In genomic region chr12:113835433-113835832, GRCh38 we compare ENCODE assay signal across 15 cellular contexts.
DNase-seq lines count a peak whose midpoint lies in the region; ATAC-seq and TF ChIP-seq lines count a peak whose summit lies in the region.
"Had no signal": no experiment of that assay in that cellular context is flagged by ENCODE, and none has a peak within 500 bp of the region (broad histone marks: within the 10 kb centered on the region; RNA-seq: fewer than 3 reads in every experiment).

No MANE protein-coding gene starts in this region.

- peak; percentile 13 for ATAC-seq in stimulated activated naive CD8-positive, alpha-beta T cell treated with anti-CD3 and anti-CD28 coated beads, Interleukin-15, amount 100 ng/mL, for 72 hours
- no peak for ATAC-seq in stimulated activated naive CD8-positive, alpha-beta T cell treated with anti-CD3 and anti-CD28 coated beads, Interleukin-15, Interleukin-2, amounts not matched to agents 100 U/mL and 50 U/mL, for 24 hours
- ATAC-seq: A549; CD8-positive, alpha-beta T cell had no signal

- WGBS in ectodermal cell, 2 experiments = 89 to 92% methylated on average over 16 of the region's 16 CpGs

- H3K9ac ChIP-seq in neural progenitor cell = no peak overlapping the region

- no peak for TF ChIP-seq CTCF in neural progenitor cell (IDR thresholded peaks at IDR 0.05)

- no peak overlapping the region for H3K4me3 ChIP-seq in ectodermal cell (ENCODE audit: insufficient read depth, low read depth, low read length)
- H3K4me3 ChIP-seq in neural progenitor cell = no peak overlapping the region
- H3K4me3 ChIP-seq: A549, HAP-1 had no signal

- H3K4me1 ChIP-seq in ectodermal cell (ENCODE audit: control insufficient read depth, insufficient read depth, low read length) = peaks cover 27% of the 10 kb centered on the region
- peaks cover 25% of the 10 kb centered on the region for H3K4me1 ChIP-seq in neural progenitor cell
- H3K4me1 ChIP-seq: A549 had no signal

- H3K4me2 ChIP-seq in neural progenitor cell = peak overlapping the region; percentile 45
- H3K4me2 ChIP-seq: A549 had no signal

- H4K20me1 ChIP-seq in neural progenitor cell (ENCODE audit: low read depth) = peaks cover 3% of the 10 kb centered on the region

- H3K27me3 Mint-ChIP-seq in stimulated activated naive CD8-positive, alpha-beta T cell treated with anti-CD3 and anti-CD28 coated beads, Interleukin-15, amount 100 ng/mL, for 72 hours = no peaks in the 10 kb centered on the region
- H3K27me3 Mint-ChIP-seq in neural progenitor cell (ENCODE audit: insufficient read depth, low read depth) = peaks cover 9% of the 10 kb centered on the region

- DNase-seq in stimulated activated naive CD8-positive, alpha-beta T cell treated with anti-CD3 and anti-CD28 coated beads, Interleukin-15, amount 100 ng/mL, for 72 hours = no peak
- DNase-seq in stimulated activated naive CD8-positive, alpha-beta T cell treated with anti-CD3 and anti-CD28 coated beads, Interleukin-15, Interleukin-2, amounts not matched to agents 100 U/mL and 50 U/mL, for 24 hours = no peak
- DNase-seq in neural progenitor cell (ENCODE audit: low spot score) = no peak
- DNase-seq in stimulated activated CD4-positive, alpha-beta T cell treated with anti-CD3 and anti-CD28 coated beads, Interleukin-2, amount 100 ng/mL, for 24 hours = no peak
- DNase-seq in midbrain (lab: John Stamatoyannopoulos, UW) = no peak
- DNase-seq: BE2C; CD8-positive, alpha-beta T cell; COR-L47; DND-41; GDM1; GOT3 had no signal

- H3K4me1 Mint-ChIP-seq in stimulated activated naive CD8-positive, alpha-beta T cell treated with anti-CD3 and anti-CD28 coated beads, Interleukin-15, amount 100 ng/mL, for 72 hours = peaks cover 9% of the 10 kb centered on the region
- peaks cover 58% of the 10 kb centered on the region for H3K4me1 Mint-ChIP-seq in neural progenitor cell
- H3K4me1 Mint-ChIP-seq: CD14-positive monocyte had no signal

- H3K27ac Mint-ChIP-seq in stimulated activated naive CD8-positive, alpha-beta T cell treated with anti-CD3 and anti-CD28 coated beads, Interleukin-15, amount 100 ng/mL, for 72 hours = peak overlapping the region in 1 of 2 donors; percentile 72
- H3K27ac Mint-ChIP-seq in neural progenitor cell = no peak overlapping the region
- H3K27ac Mint-ChIP-seq: CD8-positive, alpha-beta T cell had no signal

- H3K79me2 ChIP-seq in neural progenitor cell (ENCODE audit: low read depth) = no peaks in the 10 kb centered on the region

- H3K27ac ChIP-seq in ectodermal cell (ENCODE audit: insufficient read depth, low read depth, low read length, poor library complexity, severe bottlenecking) (peak overlapping the region; percentile 20), neural progenitor cell (no peak overlapping the region)
- H3K27ac ChIP-seq: A549 had no signal

- H3K4me3 Mint-ChIP-seq in stimulated activated naive CD8-positive, alpha-beta T cell treated with anti-CD3 and anti-CD28 coated beads, Interleukin-15, amount 100 ng/mL, for 72 hours = peak overlapping the region in 1 of 2 donors; percentile 35
- no peak overlapping the region for H3K4me3 Mint-ChIP-seq in neural progenitor cell
- H3K4me3 Mint-ChIP-seq: CD14-positive monocyte; CD8-positive, alpha-beta T cell had no signal

- H3K9me3 Mint-ChIP-seq in stimulated activated naive CD8-positive, alpha-beta T cell treated with anti-CD3 and anti-CD28 coated beads, Interleukin-15, amount 100 ng/mL, for 72 hours = no peaks in the 10 kb centered on the region
- H3K9me3 Mint-ChIP-seq in neural progenitor cell = no peaks in the 10 kb centered on the region
- H3K9me3 Mint-ChIP-seq: CD8-positive, alpha-beta T cell had no signal

- no peak overlapping the region for H2AFZ ChIP-seq in neural progenitor cell (replicated peaks)

- H3K36me3 ChIP-seq in ectodermal cell (ENCODE audit: control insufficient read depth, insufficient read depth, low read length) (no peaks in the 10 kb centered on the region), neural progenitor cell (no peaks in the 10 kb centered on the region)
- H3K36me3 ChIP-seq: HAP-1 had no signal

- peaks cover 21% of the 10 kb centered on the region for H3F3A ChIP-seq in neural progenitor cell (ENCODE audit: low read depth)

- H3K27me3 ChIP-seq in ectodermal cell (ENCODE audit: control insufficient read depth, insufficient read depth, low read length, poor library complexity, severe bottlenecking) (no peaks in the 10 kb centered on the region), neural progenitor cell (no peaks in the 10 kb centered on the region)
- H3K27me3 ChIP-seq: BE2C had no signal

- no peaks in the 10 kb centered on the region for H3K9me3 ChIP-seq in ectodermal cell (ENCODE audit: control insufficient read depth, low read length)
- H3K9me3 ChIP-seq in neural progenitor cell (ENCODE audit: low read depth) = no peaks in the 10 kb centered on the region
- H3K9me3 ChIP-seq: A549, BE2C, HAP-1 had no signal

- H3K36me3 Mint-ChIP-seq in neural progenitor cell = no peaks in the 10 kb centered on the region
